ENCODE assay signal across 20 cellular contexts in the genomic region with DNA sequence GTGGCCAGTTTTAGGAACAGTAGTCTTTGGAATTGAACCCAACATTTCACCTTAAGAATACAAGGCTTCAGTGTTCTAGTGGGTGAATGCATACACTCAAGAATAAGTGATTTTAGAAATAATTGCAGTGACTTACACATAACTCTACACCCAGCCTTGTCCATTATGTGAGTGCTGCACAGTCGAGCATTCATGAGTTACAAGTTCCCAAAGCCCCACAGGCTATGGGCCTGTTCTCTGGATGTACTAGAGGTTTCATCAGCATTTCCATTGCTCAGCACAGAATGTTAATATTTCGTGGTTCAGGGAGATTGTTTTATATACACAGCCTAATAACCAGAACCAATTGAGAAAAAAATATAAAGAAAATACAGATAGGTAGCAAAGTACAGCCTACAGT. TPM values are rescaled to one million over a fixed set of nuclear protein-coding genes. Genes with fewer than 3 reads are reported as not detected.
A peak's percentile ranks its signal among the peaks of the same experiment; 100 is the strongest.
DNase-seq lines count a peak whose midpoint lies in the region; ATAC-seq, FAIRE-seq and TF ChIP-seq lines count a peak whose summit lies in the region.
"Had no signal": no experiment of that assay in that cellular context is flagged by ENCODE, and none has a peak within 500 bp of the region (broad histone marks: within the 10 kb centered on the region; RNA-seq: fewer than 3 reads in every experiment).

No MANE protein-coding gene starts in this region.

- no peaks in the 10 kb centered on the region for H3K4me1 Mint-ChIP-seq in activated CD4-positive, alpha-beta memory T cell treated with anti-CD3 and anti-CD28 coated beads, Interleukin-2, amount 10 ng/mL, durations not matched to agents 7 days and 5 days
- H3K4me1 Mint-ChIP-seq: CD8-positive, alpha-beta memory T cell had no signal

- DNase-seq in H54 (ENCODE audit: insufficient read length, low spot score), result no peak
- peak; percentile 66 for DNase-seq in adipocyte (ENCODE audit: low read depth)
- peak; percentile 60 for DNase-seq in fibroblast of villous mesenchyme (ENCODE audit: low read depth)
- DNase-seq in activated CD4-positive, alpha-beta memory T cell treated with anti-CD3 and anti-CD28 coated beads, Interleukin-2, amount 10 ng/mL, durations not matched to agents 7 days and 5 days, result no peak
- no peak for DNase-seq in ACHN
- DNase-seq in nucleus accumbens (lab: John Stamatoyannopoulos, UW), result no peak
- DNase-seq: CD8-positive, alpha-beta memory T cell; DND-41; GDM1; GOT3; NCI-H1048; NCI-H2081 treated with DMSO at 0.1 percent for 48 hours; NCI-H2227 treated with DMSO at 0.1 percent for 48 hours; NCI-H524 had no signal

- H3K36me3 ChIP-seq in adipocyte (ENCODE audit: control insufficient read depth, insufficient read depth, low read length, severe bottlenecking), result peaks cover 11% of the 10 kb centered on the region
- H3K36me3 ChIP-seq: BLaER1 had no signal

- ATAC-seq in GM21447 (IDR thresholded peaks at IDR 0.05; ENCODE audit: unreplicated experiment), result no peak
- ATAC-seq: GM12878, HepG2 had no signal

- TF ChIP-seq CTCF in fibroblast of villous mesenchyme (IDR thresholded peaks at IDR 0.05; ENCODE audit: insufficient read depth, low read depth, low read length), result no peak

- H3K4me3 Mint-ChIP-seq in activated CD4-positive, alpha-beta memory T cell treated with anti-CD3 and anti-CD28 coated beads, Interleukin-2, amount 10 ng/mL, durations not matched to agents 7 days and 5 days, result no peak overlapping the region
- H3K4me3 Mint-ChIP-seq: CD8-positive, alpha-beta memory T cell had no signal

- H3K9me3 ChIP-seq in adipocyte (ENCODE audit: control insufficient read depth, low read length), result no peaks in the 10 kb centered on the region
- H3K9me3 ChIP-seq: BLaER1 had no signal

- no peak overlapping the region for H3K27ac Mint-ChIP-seq in activated CD4-positive, alpha-beta memory T cell treated with anti-CD3 and anti-CD28 coated beads, Interleukin-2, amount 10 ng/mL, durations not matched to agents 7 days and 5 days
- H3K27ac Mint-ChIP-seq: CD8-positive, alpha-beta memory T cell had no signal

- H3K9me3 Mint-ChIP-seq in activated CD4-positive, alpha-beta memory T cell treated with anti-CD3 and anti-CD28 coated beads, Interleukin-2, amount 10 ng/mL, durations not matched to agents 7 days and 5 days, result no peaks in the 10 kb centered on the region
- H3K9me3 Mint-ChIP-seq: CD8-positive, alpha-beta memory T cell had no signal

- in situ Hi-C loops in ACHN (cut with HindIII; ENCODE audit: low pct_ligation_motif_present, low pct_unique_long_range_greater_than_20kb, low sequenced_read_pairs), result loop anchor here (25.0 kb wide), 1 partner anchor 91 kb away; no protein-coding TSS in a partner anchor

- no peak overlapping the region for H3K4me3 ChIP-seq in adipocyte (ENCODE audit: low read length)
- no peak overlapping the region for H3K4me3 ChIP-seq in fibroblast of villous mesenchyme (ENCODE audit: low read depth, low read length)
- H3K4me3 ChIP-seq: BLaER1, GM12878 had no signal

- no peak for TF ChIP-seq POLR2A in H54 (IDR thresholded peaks at IDR 0.05; ENCODE audit: low read depth, low read length)

- CTCF ChIA-PET in activated CD4-positive, alpha-beta memory T cell treated with anti-CD3 and anti-CD28 coated beads, Interleukin-2, amount 10 ng/mL, durations not matched to agents 7 days and 5 days (lab: Charles Lee), result no interaction called here

- H3K36me3 Mint-ChIP-seq in activated CD4-positive, alpha-beta memory T cell treated with anti-CD3 and anti-CD28 coated beads, Interleukin-2, amount 10 ng/mL, durations not matched to agents 7 days and 5 days (ENCODE audit: low read depth), result no peaks in the 10 kb centered on the region
- H3K36me3 Mint-ChIP-seq: CD8-positive, alpha-beta memory T cell had no signal

- H3K9ac ChIP-seq in adipocyte (ENCODE audit: low read length), result no peak overlapping the region
- H3K9ac ChIP-seq: BLaER1, KMS-11 had no signal

- peak; percentile 79 for FAIRE-seq in H54 (lab: Jason Lieb, UNC)
- FAIRE-seq: GM12878, GM18507, HepG2 had no signal

- H3K27me3 Mint-ChIP-seq in activated CD4-positive, alpha-beta memory T cell treated with anti-CD3 and anti-CD28 coated beads, Interleukin-2, amount 10 ng/mL, durations not matched to agents 7 days and 5 days, result peaks cover 5% of the 10 kb centered on the region

- no peaks in the 10 kb centered on the region for H3K27me3 ChIP-seq in adipocyte (replicated peaks; ENCODE audit: control insufficient read depth, insufficient read depth, low read length)
- H3K27me3 ChIP-seq: BLaER1 had no signal

- H3K4me1 ChIP-seq in adipocyte (ENCODE audit: control insufficient read depth, insufficient read depth, low read length), result peaks cover 36% of the 10 kb centered on the region
- H3K4me1 ChIP-seq: BLaER1 had no signal

- POLR2A ChIA-PET in activated CD4-positive, alpha-beta memory T cell treated with anti-CD3 and anti-CD28 coated beads, Interleukin-2, amount 10 ng/mL, durations not matched to agents 7 days and 5 days (lab: Charles Lee), result no interaction called here

RNA-seq across cellular contexts. Expression of gene PAPSS2, which starts 11.7 kb away (rescaled TPM):
- total RNA-seq in fibroblast of villous mesenchyme, result 131 and 417 TPM in 2 replicates
- total RNA-seq in activated CD4-positive, alpha-beta memory T cell treated with anti-CD3 and anti-CD28 coated beads, Interleukin-2, amount 10 ng/mL, durations not matched to agents 7 days and 5 days, result under 1 TPM in 1 of 2 experiments, not detected in 1; 0.13 TPM

Comparison
In these comparisons a context has a peak if more than half of its experiments do, and no peak if none do; other contexts are left out.
1. DNase-seq: peak in adipocyte (single experiment) and fibroblast of villous mesenchyme (single experiment); none in H54 (single experiment), activated CD4-positive, alpha-beta memory T cell treated with anti-CD3 and anti-CD28 coated beads, Interleukin-2, amount 10 ng/mL, durations not matched to agents 7 days and 5 days (single experiment), ACHN (single experiment) and nucleus accumbens (0 of 56).
2. RNA of gene PAPSS2, which starts 11.7 kb away (total RNA-seq): 131 to 417 TPM in fibroblast of villous mesenchyme; 0.13 TPM in activated CD4-positive, alpha-beta memory T cell treated with anti-CD3 and anti-CD28 coated beads, Interleukin-2, amount 10 ng/mL, durations not matched to agents 7 days and 5 days; every median in the first group is over 100 times any median in the second.